17 cellular contexts compared by ENCODE assay signal in genomic region chr4:3740256-3740655, GRCh38. TPM values are rescaled to one million over a fixed set of nuclear protein-coding genes. Genes with fewer than 3 reads are reported as not detected.
"Had no signal": no experiment of that assay in that cellular context is flagged by ENCODE, and none has a peak within 500 bp of the region (broad histone marks: within the 10 kb centered on the region; RNA-seq: fewer than 3 reads in every experiment).

No MANE protein-coding gene starts in this region.

- H3K4me2 ChIP-seq: smooth muscle cell had no signal

- H3K27me3 ChIP-seq: foreskin keratinocyte, ovary had no signal

- H3K27ac ChIP-seq: foreskin keratinocyte, left ventricle myocardium inferior, lower lobe of right lung, ovary, right atrium auricular region, sigmoid colon had no signal

- H3K9me3 ChIP-seq: lower lobe of right lung had no signal

- H3K36me3 ChIP-seq: left ventricle myocardium inferior, lower lobe of right lung, ovary, right atrium auricular region, sigmoid colon had no signal

- DNase-seq: dermis blood vessel endothelial cell; effector CD4-positive, alpha-beta T cell; endodermal cell; erythroblast; foreskin keratinocyte; immature natural killer cell; left ventricle myocardium inferior; lower lobe of right lung; midbrain; naive B cell; ovary; sigmoid colon; stimulated activated CD4-positive, alpha-beta T cell treated with anti-CD3 and anti-CD28 coated beads, Interleukin-2, amount 100 ng/mL, for 48 hours; stimulated activated naive CD4-positive, alpha-beta T cell treated with Interleukin-2 at 50 U/mL for 16 hours; trophoblast cell had no signal

- ATAC-seq: foreskin keratinocyte, lower lobe of right lung had no signal

- H3K4me1 ChIP-seq: foreskin keratinocyte, lower lobe of right lung, sigmoid colon had no signal

- H3K4me3 ChIP-seq: left ventricle myocardium inferior, lower lobe of right lung, ovary, right atrium auricular region, sigmoid colon, smooth muscle cell had no signal

RNA-seq across cellular contexts. Expression of gene ADRA2C, which starts 25.9 kb away (rescaled TPM):
- polyA plus RNA-seq: immature natural killer cell had no signal
